Comparison of ENCODE assay signal across 8 cellular contexts in the genomic region with DNA sequence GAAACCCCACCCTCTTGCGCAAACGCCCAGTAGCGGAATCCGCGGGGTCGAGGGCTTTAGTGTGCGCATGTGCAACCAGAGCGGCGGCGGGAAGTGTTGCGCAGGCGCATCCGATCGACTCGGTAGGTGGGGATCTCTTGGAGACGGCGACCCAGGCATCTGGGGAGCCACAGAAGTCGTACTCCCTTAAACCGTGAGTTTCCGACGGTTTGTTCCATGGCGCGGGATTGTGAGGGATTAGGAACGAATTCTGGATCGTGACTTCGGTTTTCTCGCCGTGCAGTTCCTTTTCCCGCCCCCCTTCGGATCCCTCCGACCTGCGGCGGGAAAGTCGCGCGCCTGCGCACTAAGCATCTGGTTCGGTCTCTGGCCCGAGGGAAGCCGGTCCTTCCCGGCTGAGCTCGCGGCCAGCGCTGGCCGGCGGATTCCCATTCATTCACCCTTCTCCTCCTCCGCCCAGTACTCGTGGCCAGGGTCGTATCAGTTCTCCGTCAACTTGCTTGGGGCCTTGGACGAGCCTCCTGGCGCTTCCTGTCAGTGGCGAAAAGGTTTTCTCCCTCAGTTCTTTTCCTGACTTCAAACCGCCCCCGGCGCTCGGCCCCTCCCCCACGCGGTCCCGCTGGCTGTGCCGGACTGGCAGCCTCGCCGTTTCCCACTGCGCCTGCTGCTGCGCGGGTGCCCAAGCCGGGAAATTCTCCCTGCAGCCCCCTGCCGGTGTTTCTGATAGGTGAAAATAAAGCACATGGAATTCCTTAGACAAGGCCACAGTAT. TPM values are rescaled to one million over a fixed set of nuclear protein-coding genes. Genes with fewer than 3 reads are reported as not detected.
A peak's percentile ranks its signal among the peaks of the same experiment; 100 is the strongest.
DNase-seq lines count a peak whose midpoint lies in the region; ATAC-seq, FAIRE-seq and TF ChIP-seq lines count a peak whose summit lies in the region.

A gene (plus strand): TSS at position 96 of the 771 bp plus-strand sequence. CDS start 866 bp downstream, outside the sequence.

- H3K36me3 ChIP-seq in left lung = no peaks in the 10 kb centered on the region

- H3K4me1 Mint-ChIP-seq in activated CD4-positive, alpha-beta T cell treated with anti-CD3 and anti-CD28 coated beads, Interleukin-2, amount 10 ng/mL, durations not matched to agents 7 days and 5 days = peaks cover 29% of the 10 kb centered on the region

- H3K9me3 Mint-ChIP-seq in activated CD4-positive, alpha-beta T cell treated with anti-CD3 and anti-CD28 coated beads, Interleukin-2, amount 10 ng/mL, durations not matched to agents 7 days and 5 days = no peaks in the 10 kb centered on the region

- peak; percentile 63 to 98 (median 93) for DNase-seq in C1 segment of cervical spinal cord (lab: John Stamatoyannopoulos, UW)
- DNase-seq in GM19239 (ENCODE audit: insufficient read length, low spot score) = peak; percentile 66
- peak; percentile 99 for DNase-seq in NCI-H510A treated with DMSO at 0.1 percent for 48 hours (lab: John Stamatoyannopoulos, UW)
- DNase-seq in activated CD4-positive, alpha-beta T cell treated with anti-CD3 and anti-CD28 coated beads, Interleukin-2, amount 10 ng/mL, durations not matched to agents 7 days and 5 days = peak; percentile 87
- peak; percentile 91 for DNase-seq in dedifferentiated amniotic fluid mesenchymal stem cell (ENCODE audit: extremely low spot score)
- peak; percentile 92 to 96 for DNase-seq in left lung
- DNase-seq in stimulated activated CD4-positive, alpha-beta T cell treated with anti-CD3 and anti-CD28 coated beads, Interleukin-2, amount 100 ng/mL, for 4 hours (ENCODE audit: low read depth) = peak; percentile 85

- H3K27me3 Mint-ChIP-seq in activated CD4-positive, alpha-beta T cell treated with anti-CD3 and anti-CD28 coated beads, Interleukin-2, amount 10 ng/mL, durations not matched to agents 7 days and 5 days = no peaks in the 10 kb centered on the region

- H3K27ac Mint-ChIP-seq in activated CD4-positive, alpha-beta T cell treated with anti-CD3 and anti-CD28 coated beads, Interleukin-2, amount 10 ng/mL, durations not matched to agents 7 days and 5 days = no peak within 1 kb of the TSS

- H3K36me3 Mint-ChIP-seq in activated CD4-positive, alpha-beta T cell treated with anti-CD3 and anti-CD28 coated beads, Interleukin-2, amount 10 ng/mL, durations not matched to agents 7 days and 5 days (ENCODE audit: low read depth) = peaks cover 19% of the 10 kb centered on the region

- no peaks in the 10 kb centered on the region for H3K9me3 ChIP-seq in left lung

- CTCF ChIA-PET in activated CD4-positive, alpha-beta T cell treated with anti-CD3 and anti-CD28 coated beads, Interleukin-2, amount 10 ng/mL, durations not matched to agents 7 days and 5 days (lab: Charles Lee) = interaction anchor here (0.6 to 2.3 kb wide), 6 partner anchors 13 to 334 kb away, joined by 3 to 7 read pairs (median 4); no protein-coding TSS in a partner anchor

- H3K4me3 ChIP-seq in left lung = peak within 1 kb of the TSS; percentile 68 to 72

- ATAC-seq in HG03442 (IDR thresholded peaks at IDR 0.05; ENCODE audit: unreplicated experiment) = peak; percentile 76
- ATAC-seq in left lung = peak; percentile 94

- POLR2A ChIA-PET in activated CD4-positive, alpha-beta T cell treated with anti-CD3 and anti-CD28 coated beads, Interleukin-2, amount 10 ng/mL, durations not matched to agents 7 days and 5 days (lab: Charles Lee) = no interaction called here

- intact Hi-C loops in left lung (cut with DNase I) = no loop called here

- H3K4me1 ChIP-seq in left lung = peaks cover 0 to 37% of the 10 kb centered on the region in 2 donors

- TF ChIP-seq CTCF in left lung (IDR thresholded peaks at IDR 0.05) = peak in 1 of 2 donors; percentile 31

- no peak within 1 kb of the TSS for H3K4me3 Mint-ChIP-seq in activated CD4-positive, alpha-beta T cell treated with anti-CD3 and anti-CD28 coated beads, Interleukin-2, amount 10 ng/mL, durations not matched to agents 7 days and 5 days

- peak within 1 kb of the TSS; percentile 84 to 89 for H3K27ac ChIP-seq in left lung

- FAIRE-seq in GM19239 (lab: Jason Lieb, UNC) = peak; percentile 91

- no peaks in the 10 kb centered on the region for H3K27me3 ChIP-seq in left lung

RNA-seq across cellular contexts. Expression of the gene that starts here (rescaled TPM):
- total RNA-seq in activated CD4-positive, alpha-beta T cell treated with anti-CD3 and anti-CD28 coated beads, Interleukin-2, amount 10 ng/mL, durations not matched to agents 7 days and 5 days = 10 to 100 TPM; 31.4 to 34.7 TPM
- total RNA-seq in left lung = 10 to 100 TPM in 1 of 2 donors, 1 to 10 TPM in 1; 6.3 to 10.4 TPM

Comparison
In these comparisons a context has a peak if more than half of its experiments do, and no peak if none do; other contexts are left out.
1. Peak in every context shown above with its lines: DNase-seq, ATAC-seq, H3K4me3 ChIP-seq and H3K27ac ChIP-seq.